In the genomic region with DNA sequence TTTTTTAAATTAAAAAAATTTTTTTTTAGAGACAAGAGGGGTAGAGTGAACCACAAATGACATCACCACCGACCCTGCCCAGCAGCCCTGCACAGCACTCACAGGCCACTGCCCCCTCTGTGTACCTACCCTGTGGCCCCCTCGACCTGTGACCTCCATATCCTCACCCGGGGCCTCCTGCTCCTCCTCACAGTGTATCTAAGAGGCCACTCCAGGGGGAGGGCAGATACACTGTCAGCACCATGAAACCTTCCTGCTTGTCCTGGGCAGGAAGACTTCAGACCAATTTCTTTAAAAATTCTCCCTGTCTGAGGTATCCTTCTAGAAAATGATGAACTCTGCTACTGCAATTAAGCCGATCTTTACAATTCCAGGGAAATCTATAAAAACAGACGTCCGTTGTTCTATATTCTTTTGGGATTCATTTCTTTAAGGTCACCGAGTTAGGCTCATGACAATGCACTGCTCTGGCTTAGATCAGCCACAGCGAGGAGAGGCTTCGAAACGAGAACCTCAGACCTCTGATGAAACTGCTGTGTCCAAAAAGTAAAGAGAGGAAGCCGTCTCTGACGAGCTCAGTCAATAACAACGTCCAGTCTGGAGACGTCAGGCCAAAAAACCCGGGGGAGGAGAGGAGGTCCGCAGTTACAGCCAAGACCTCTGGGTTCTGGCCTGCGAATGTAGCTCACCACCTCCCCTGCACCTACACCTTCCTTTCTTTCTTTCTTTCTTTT, we compare ENCODE assay signal across 1 cellular context.
TF ChIP-seq lines count a peak whose summit lies in the region.

No MANE protein-coding gene starts in this region.

TF ChIP-seq in GM23338, 12 proteins besides CTCF, POLR2A, EP300 and RAD21:
- TF ChIP-seq CREB1 (CRISPR knock-in tag; IDR thresholded peaks at IDR 0.05; ENCODE audit: low read depth) = no peak
